9 cellular contexts compared by ENCODE assay signal in genomic region chr15:40878785-40879184, GRCh38. TPM values are rescaled to one million over a fixed set of nuclear protein-coding genes. Genes with fewer than 3 reads are reported as not detected.
DNase-seq lines count a peak whose midpoint lies in the region; ATAC-seq and TF ChIP-seq lines count a peak whose summit lies in the region.
"Had no signal": no experiment of that assay in that cellular context is flagged by ENCODE, and none has a peak within 500 bp of the region (broad histone marks: within the 10 kb centered on the region; RNA-seq: fewer than 3 reads in every experiment).

No MANE protein-coding gene starts in this region.

- DNase-seq in activated CD8-positive, alpha-beta T cell treated with anti-CD3 and anti-CD28 coated beads, Interleukin-2, amount 10 ng/mL, durations not matched to agents 7 days and 5 days = peak; percentile 34
- DNase-seq in lower lobe of right lung (no peak), glutamatergic neuron (no peak), NAMALWA (ENCODE audit: low spot score) (no peak), cerebellar cortex (ENCODE audit: low spot score) (no peak), NCI-H2171 treated with DMSO at 0.1 percent for 48 hours (lab: John Stamatoyannopoulos, UW) (no peak)
- DNase-seq: NCI-H510A treated with DMSO at 0.1 percent for 48 hours had no signal

- H3K4me1 ChIP-seq in lower lobe of right lung = peaks cover 8% of the 10 kb centered on the region

- H3K27ac ChIP-seq in lower lobe of right lung = no peak overlapping the region

- H3K27me3 Mint-ChIP-seq in activated CD8-positive, alpha-beta T cell treated with anti-CD3 and anti-CD28 coated beads, Interleukin-2, amount 10 ng/mL, durations not matched to agents 7 days and 5 days (ENCODE audit: low read depth) = peaks cover 17% of the 10 kb centered on the region
- H3K27me3 Mint-ChIP-seq in glutamatergic neuron (ENCODE audit: unreplicated experiment) = peaks cover 2% of the 10 kb centered on the region

- no peaks in the 10 kb centered on the region for H3K36me3 ChIP-seq in lower lobe of right lung

- no peak overlapping the region for H3K27ac Mint-ChIP-seq in activated CD8-positive, alpha-beta T cell treated with anti-CD3 and anti-CD28 coated beads, Interleukin-2, amount 10 ng/mL, durations not matched to agents 7 days and 5 days
- no peak overlapping the region for H3K27ac Mint-ChIP-seq in glutamatergic neuron (ENCODE audit: unreplicated experiment)

- no peak overlapping the region for H3K4me3 ChIP-seq in lower lobe of right lung

- H3K4me3 Mint-ChIP-seq in activated CD8-positive, alpha-beta T cell treated with anti-CD3 and anti-CD28 coated beads, Interleukin-2, amount 10 ng/mL, durations not matched to agents 7 days and 5 days = no peak overlapping the region
- H3K4me3 Mint-ChIP-seq in glutamatergic neuron (ENCODE audit: unreplicated experiment) = no peak overlapping the region

- no peaks in the 10 kb centered on the region for H3K36me3 Mint-ChIP-seq in activated CD8-positive, alpha-beta T cell treated with anti-CD3 and anti-CD28 coated beads, Interleukin-2, amount 10 ng/mL, durations not matched to agents 7 days and 5 days (ENCODE audit: low read depth)
- no peaks in the 10 kb centered on the region for H3K36me3 Mint-ChIP-seq in glutamatergic neuron (ENCODE audit: unreplicated experiment)

- no peaks in the 10 kb centered on the region for H3K9me3 Mint-ChIP-seq in activated CD8-positive, alpha-beta T cell treated with anti-CD3 and anti-CD28 coated beads, Interleukin-2, amount 10 ng/mL, durations not matched to agents 7 days and 5 days (ENCODE audit: insufficient read depth)
- H3K9me3 Mint-ChIP-seq in glutamatergic neuron (ENCODE audit: unreplicated experiment) = peaks cover 2% of the 10 kb centered on the region

- H3K4me1 Mint-ChIP-seq in activated CD8-positive, alpha-beta T cell treated with anti-CD3 and anti-CD28 coated beads, Interleukin-2, amount 10 ng/mL, durations not matched to agents 7 days and 5 days (ENCODE audit: low read depth) = peaks cover 16% of the 10 kb centered on the region
- no peaks in the 10 kb centered on the region for H3K4me1 Mint-ChIP-seq in glutamatergic neuron (ENCODE audit: low read depth, unreplicated experiment)

- ATAC-seq in GM18508 (IDR thresholded peaks at IDR 0.05; ENCODE audit: insufficient read depth, unreplicated experiment) = peak; percentile 70
- ATAC-seq in HG02610 (IDR thresholded peaks at IDR 0.05; ENCODE audit: unreplicated experiment) = peak; percentile 59
- ATAC-seq in activated CD8-positive, alpha-beta T cell treated with anti-CD3 and anti-CD28 coated beads, Interleukin-2, amount 10 ng/mL, durations not matched to agents 7 days and 5 days = peak; percentile 41
- peak; percentile 75 to 77 for ATAC-seq in lower lobe of right lung

- H3K27me3 ChIP-seq in lower lobe of right lung (ENCODE audit: low read depth) = peaks cover 2% of the 10 kb centered on the region

- CTCF ChIA-PET in activated CD8-positive, alpha-beta T cell treated with anti-CD3 and anti-CD28 coated beads, Interleukin-2, amount 10 ng/mL, durations not matched to agents 7 days and 5 days (lab: Charles Lee) = interaction anchor here (1.9 to 2.3 kb wide), 3 partner anchors 10 to 16 kb away, joined by 5 to 15 read pairs (median 12); partner anchors contain the start of gene VPS18

- POLR2A ChIA-PET in activated CD8-positive, alpha-beta T cell treated with anti-CD3 and anti-CD28 coated beads, Interleukin-2, amount 10 ng/mL, durations not matched to agents 7 days and 5 days (lab: Charles Lee) = no interaction called here

- intact Hi-C loops in lower lobe of right lung (cut with DNase I) = no loop called here

- no peaks in the 10 kb centered on the region for H3K9me3 ChIP-seq in lower lobe of right lung

- no peak for TF ChIP-seq CTCF in lower lobe of right lung (IDR thresholded peaks at IDR 0.05)
- no peak for TF ChIP-seq CTCF in glutamatergic neuron (IDR thresholded peaks at IDR 0.05; ENCODE audit: partially characterized antibody, unreplicated experiment)

RNA-seq across cellular contexts. Expression of gene RHOV, which starts 4.8 kb away (rescaled TPM):
- not detected for total RNA-seq in activated CD8-positive, alpha-beta T cell treated with anti-CD3 and anti-CD28 coated beads, Interleukin-2, amount 10 ng/mL, durations not matched to agents 7 days and 5 days
- 1.5 TPM for total RNA-seq in lower lobe of right lung
- 1.8 TPM for total RNA-seq in glutamatergic neuron (ENCODE audit: unreplicated experiment)

RNA-seq across cellular contexts. Expression of gene VPS18, which starts 15.5 kb away (rescaled TPM):
- total RNA-seq in activated CD8-positive, alpha-beta T cell treated with anti-CD3 and anti-CD28 coated beads, Interleukin-2, amount 10 ng/mL, durations not matched to agents 7 days and 5 days = 10 to 100 TPM; 17.8 to 18.4 TPM
- total RNA-seq in lower lobe of right lung (24.0 TPM), glutamatergic neuron (ENCODE audit: unreplicated experiment) (33.5 TPM)

RNA-seq across cellular contexts. Expression of gene SPINT1, which starts 34.9 kb away (rescaled TPM):
- 1 to 10 TPM; 3.1 to 4.3 TPM for total RNA-seq in activated CD8-positive, alpha-beta T cell treated with anti-CD3 and anti-CD28 coated beads, Interleukin-2, amount 10 ng/mL, durations not matched to agents 7 days and 5 days
- total RNA-seq in lower lobe of right lung (76.5 TPM), glutamatergic neuron (ENCODE audit: unreplicated experiment) (6.0 TPM)

RNA-seq across cellular contexts. Expression of gene PPP1R14D, which starts 50.3 kb away (rescaled TPM):
- not detected for total RNA-seq in activated CD8-positive, alpha-beta T cell treated with anti-CD3 and anti-CD28 coated beads, Interleukin-2, amount 10 ng/mL, durations not matched to agents 7 days and 5 days
- total RNA-seq in lower lobe of right lung (0.53 TPM), glutamatergic neuron (ENCODE audit: unreplicated experiment) (not detected)

RNA-seq across cellular contexts. Expression of gene DLL4, which starts 50.4 kb away (rescaled TPM):
- not detected for total RNA-seq in activated CD8-positive, alpha-beta T cell treated with anti-CD3 and anti-CD28 coated beads, Interleukin-2, amount 10 ng/mL, durations not matched to agents 7 days and 5 days
- total RNA-seq in lower lobe of right lung (21.3 TPM), glutamatergic neuron (ENCODE audit: unreplicated experiment) (12.5 TPM)

Comparison
In these comparisons a context has a peak if more than half of its experiments do, and no peak if none do; other contexts are left out.
1. RNA of gene SPINT1, which starts 34.9 kb away (total RNA-seq): 76.5 TPM in lower lobe of right lung (single experiment); 6.0 TPM in glutamatergic neuron (single experiment) and 3.1 to 4.3 TPM in activated CD8-positive, alpha-beta T cell treated with anti-CD3 and anti-CD28 coated beads, Interleukin-2, amount 10 ng/mL, durations not matched to agents 7 days and 5 days; every median in the first group is over 10 times any median in the second.
2. Peak in every context shown above with its lines, with median percentiles within 50 percentile points of each other: ATAC-seq.